Comparison of ENCODE assay signal across 8 cellular contexts in genomic region chr15:19992428-19992827, GRCh38.
"Had no signal": no experiment of that assay in that cellular context is flagged by ENCODE, and none has a peak within 500 bp of the region (broad histone marks: within the 10 kb centered on the region; RNA-seq: fewer than 3 reads in every experiment).

No MANE protein-coding gene starts in this region.

- H2AFZ ChIP-seq: GM23338 had no signal

- H3K4me3 ChIP-seq: GM23338 had no signal

- H3K27ac ChIP-seq: HL-60, KMS-11 had no signal

- H3K4me1 Mint-ChIP-seq: GM23338, H9 had no signal

- H3K27ac Mint-ChIP-seq: GM23338, H9, IgD-negative memory B cell had no signal

- H3K4me2 ChIP-seq: GM23338, KMS-11 had no signal

- H3K4me3 Mint-ChIP-seq: GM23338, H9, IgD-negative memory B cell had no signal

- DNase-seq: H9, HCEC 1CT, KBM-7 had no signal

- H3K27me3 Mint-ChIP-seq: IgD-negative memory B cell had no signal

- ATAC-seq: GM23338, HepG2 had no signal

- H3K9ac ChIP-seq: KMS-11 had no signal
